In genomic region chr5:108687599-108688220, GRCh38 we compare ENCODE assay signal across 12 cellular contexts. TPM values are rescaled to one million over a fixed set of nuclear protein-coding genes. Genes with fewer than 3 reads are reported as not detected.
DNase-seq lines count a peak whose midpoint lies in the region; ATAC-seq and TF ChIP-seq lines count a peak whose summit lies in the region.
"Had no signal": no experiment of that assay in that cellular context is flagged by ENCODE, and none has a peak within 500 bp of the region (broad histone marks: within the 10 kb centered on the region; RNA-seq: fewer than 3 reads in every experiment).

No MANE protein-coding gene starts in this region.

- POLR2A ChIA-PET in WTC11 (lab: Charles Lee), result interaction anchor here (0.6 to 2.9 kb wide), 4 partner anchors 40 to 630 kb away, joined by 3 to 20 read pairs (median 5); partner anchors contain the start of gene FER

- peaks cover 15% of the 10 kb centered on the region for H3K9me3 Mint-ChIP-seq in WTC11
- H3K9me3 Mint-ChIP-seq: activated naive CD4-positive, alpha-beta T cell treated with anti-CD3 and anti-CD28 coated beads, Interleukin-2, amount 50 U/mL, for 72 hours had no signal

- H3K27ac ChIP-seq in esophagus squamous epithelium, result no peak overlapping the region
- H3K27ac ChIP-seq: transverse colon had no signal

- H3K36me3 Mint-ChIP-seq in WTC11, result peaks cover 9% of the 10 kb centered on the region; the same call in 1 of the 2 replicates
- H3K36me3 Mint-ChIP-seq: activated naive CD4-positive, alpha-beta T cell treated with anti-CD3 and anti-CD28 coated beads, Interleukin-2, amount 50 U/mL, for 72 hours had no signal

- H3K4me3 ChIP-seq in HAP-1, result no peak overlapping the region
- no peak overlapping the region for H3K4me3 ChIP-seq in esophagus squamous epithelium
- H3K4me3 ChIP-seq: transverse colon had no signal

- no peak for TF ChIP-seq POLR2A in esophagus squamous epithelium (IDR thresholded peaks at IDR 0.05)

- H3K27me3 ChIP-seq in HAP-1 (ENCODE audit: low read depth) (no peaks in the 10 kb centered on the region), esophagus squamous epithelium (no peaks in the 10 kb centered on the region)
- H3K27me3 ChIP-seq: transverse colon had no signal

- H3K36me3 ChIP-seq in HAP-1 (replicated peaks) (no peaks in the 10 kb centered on the region), esophagus squamous epithelium (no peaks in the 10 kb centered on the region)
- H3K36me3 ChIP-seq: transverse colon had no signal

- 50 to 51% methylated on average over 2 of the region's 2 CpGs for WGBS in esophagus squamous epithelium, 2 donors

- H3K4me1 ChIP-seq in HAP-1 (peaks cover 34% of the 10 kb centered on the region), esophagus squamous epithelium (peaks cover 0 to 8% (median 0%) of the 10 kb centered on the region in 3 donors)

- peaks cover 53% of the 10 kb centered on the region for H3K4me1 Mint-ChIP-seq in WTC11

- peak; percentile 59 for ATAC-seq in GM21786 (IDR thresholded peaks at IDR 0.05; ENCODE audit: unreplicated experiment)
- no peak for ATAC-seq in WTC11
- no peak for ATAC-seq in GM21528 (IDR thresholded peaks at IDR 0.05; ENCODE audit: low FRiP score, unreplicated experiment)
- ATAC-seq: activated naive CD4-positive, alpha-beta T cell treated with anti-CD3 and anti-CD28 coated beads, Interleukin-2, amount 50 U/mL, for 72 hours; right cardiac atrium had no signal

- no peak overlapping the region for H3K4me3 Mint-ChIP-seq in WTC11

- peak; percentile 50 for DNase-seq in CD1c-positive myeloid dendritic cell (ENCODE audit: extremely low spot score)
- no peak for DNase-seq in WTC11 (ENCODE audit: low spot score)
- DNase-seq in left kidney (ENCODE audit: low read depth, low spot score), result peak; percentile 8
- DNase-seq in T-helper 1 cell, result no peak
- no peak for DNase-seq in HAP-1 (ENCODE audit: low spot score in 2 of 2)
- DNase-seq in esophagus squamous epithelium (lab: John Stamatoyannopoulos, UW), result no peak
- DNase-seq: GDM1, transverse colon had no signal

- no peaks in the 10 kb centered on the region for H3K27me3 Mint-ChIP-seq in WTC11 (ENCODE audit: low read depth)

- peak overlapping the region; percentile 93 for H3K27ac Mint-ChIP-seq in WTC11
- H3K27ac Mint-ChIP-seq: activated naive CD4-positive, alpha-beta T cell treated with anti-CD3 and anti-CD28 coated beads, Interleukin-2, amount 50 U/mL, for 72 hours had no signal

- in situ Hi-C loops in HAP-1 (cut with MboI; ENCODE audit: low sequenced_read_pairs), result no loop called here

- intact Hi-C loops in esophagus squamous epithelium (cut with DNase I), result no loop called here

- TF ChIP-seq CTCF in WTC11 (IDR thresholded peaks at IDR 0.05), result no peak
- TF ChIP-seq CTCF in esophagus squamous epithelium (IDR thresholded peaks at IDR 0.05), result no peak

- CTCF ChIA-PET in WTC11 (lab: Charles Lee), result interaction anchor here (1.0 to 1.1 kb wide), 3 partner anchors 41 to 60 kb away, joined by 3 read pairs; no protein-coding TSS in a partner anchor

- H3K9me3 ChIP-seq in HAP-1 (no peaks in the 10 kb centered on the region), esophagus squamous epithelium (no peaks in the 10 kb centered on the region)
- H3K9me3 ChIP-seq: transverse colon had no signal

TF ChIP-seq in WTC11, 78 proteins besides CTCF, POLR2A, EP300 and RAD21:
- TF ChIP-seq RORB (CRISPR knock-in tag; IDR thresholded peaks at IDR 0.05) (no peak), PRDM15 (CRISPR knock-in tag; IDR thresholded peaks at IDR 0.05) (no peak), ZNF416 (CRISPR knock-in tag; IDR thresholded peaks at IDR 0.05) (no peak), MLX (CRISPR knock-in tag; IDR thresholded peaks at IDR 0.05) (no peak), ATF3 (CRISPR knock-in tag; conservative IDR thresholded peaks at IDR 0.05) (no peak), FOXK1 (CRISPR knock-in tag; IDR thresholded peaks at IDR 0.05) (no peak), ZMAT4 (CRISPR knock-in tag; IDR thresholded peaks at IDR 0.05) (no peak)

RNA-seq across cellular contexts. Expression of gene FER, which starts 60.0 kb away (rescaled TPM):
- 13.6 to 16.2 TPM (median 13.8 TPM) in 3 replicates for total RNA-seq in WTC11 (2021)
- total RNA-seq in esophagus squamous epithelium, result 10 to 100 TPM; 13.4 to 30.0 (median 19.6) TPM

Comparison
In these comparisons a context has a peak if more than half of its experiments do, and no peak if none do; other contexts are left out.
1. DNase-seq: peak in CD1c-positive myeloid dendritic cell (single experiment) and left kidney (single experiment); none in WTC11 (single experiment), T-helper 1 cell (0 of 5), HAP-1 (0 of 2) and esophagus squamous epithelium (single experiment).